ENCODE assay signal across 1 cellular context in genomic region chr1:192506741-192507155, GRCh38.
TF ChIP-seq lines count a peak whose summit lies in the region.

No MANE protein-coding gene starts in this region.

TF ChIP-seq in HCT116, 20 proteins besides CTCF, POLR2A, EP300 and RAD21 (continued from another document):
- TF ChIP-seq, protein P1, sequence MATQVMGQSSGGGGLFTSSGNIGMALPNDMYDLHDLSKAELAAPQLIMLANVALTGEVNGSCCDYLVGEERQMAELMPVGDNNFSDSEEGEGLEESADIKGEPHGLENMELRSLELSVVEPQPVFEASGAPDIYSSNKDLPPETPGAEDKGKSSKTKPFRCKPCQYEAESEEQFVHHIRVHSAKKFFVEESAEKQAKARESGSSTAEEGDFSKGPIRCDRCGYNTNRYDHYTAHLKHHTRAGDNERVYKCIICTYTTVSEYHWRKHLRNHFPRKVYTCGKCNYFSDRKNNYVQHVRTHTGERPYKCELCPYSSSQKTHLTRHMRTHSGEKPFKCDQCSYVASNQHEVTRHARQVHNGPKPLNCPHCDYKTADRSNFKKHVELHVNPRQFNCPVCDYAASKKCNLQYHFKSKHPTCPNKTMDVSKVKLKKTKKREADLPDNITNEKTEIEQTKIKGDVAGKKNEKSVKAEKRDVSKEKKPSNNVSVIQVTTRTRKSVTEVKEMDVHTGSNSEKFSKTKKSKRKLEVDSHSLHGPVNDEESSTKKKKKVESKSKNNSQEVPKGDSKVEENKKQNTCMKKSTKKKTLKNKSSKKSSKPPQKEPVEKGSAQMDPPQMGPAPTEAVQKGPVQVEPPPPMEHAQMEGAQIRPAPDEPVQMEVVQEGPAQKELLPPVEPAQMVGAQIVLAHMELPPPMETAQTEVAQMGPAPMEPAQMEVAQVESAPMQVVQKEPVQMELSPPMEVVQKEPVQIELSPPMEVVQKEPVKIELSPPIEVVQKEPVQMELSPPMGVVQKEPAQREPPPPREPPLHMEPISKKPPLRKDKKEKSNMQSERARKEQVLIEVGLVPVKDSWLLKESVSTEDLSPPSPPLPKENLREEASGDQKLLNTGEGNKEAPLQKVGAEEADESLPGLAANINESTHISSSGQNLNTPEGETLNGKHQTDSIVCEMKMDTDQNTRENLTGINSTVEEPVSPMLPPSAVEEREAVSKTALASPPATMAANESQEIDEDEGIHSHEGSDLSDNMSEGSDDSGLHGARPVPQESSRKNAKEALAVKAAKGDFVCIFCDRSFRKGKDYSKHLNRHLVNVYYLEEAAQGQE (IDR thresholded peaks at IDR 0.05; ENCODE audit: low read depth): no peak
- no peak for TF ChIP-seq CEBPB (IDR thresholded peaks at IDR 0.05; ENCODE audit: low read depth)
- TF ChIP-seq YY1 (IDR thresholded peaks at IDR 0.05; ENCODE audit: extremely low read depth, insufficient replicate concordance, low read depth, low read length): no peak
- no peak for TF ChIP-seq FOSL1 (IDR thresholded peaks at IDR 0.05; ENCODE audit: low read depth)
- TF ChIP-seq, protein P2, sequence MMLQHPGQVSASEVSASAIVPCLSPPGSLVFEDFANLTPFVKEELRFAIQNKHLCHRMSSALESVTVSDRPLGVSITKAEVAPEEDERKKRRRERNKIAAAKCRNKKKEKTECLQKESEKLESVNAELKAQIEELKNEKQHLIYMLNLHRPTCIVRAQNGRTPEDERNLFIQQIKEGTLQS (IDR thresholded peaks at IDR 0.05): no peak
- no peak for TF ChIP-seq POLR2AphosphoS5 (IDR thresholded peaks at IDR 0.05; ENCODE audit: low read depth, low read length)
- no peak for TF ChIP-seq TCF7L2 (IDR thresholded peaks at IDR 0.05; ENCODE audit: borderline replicate concordance, extremely low read depth, insufficient read depth, insufficient read length)
